Comparison of ENCODE assay signal across 1 cellular context in genomic region chr6:142706200-142706599, GRCh38.
TF ChIP-seq lines count a peak whose summit lies in the region.

No MANE protein-coding gene starts in this region.

TF ChIP-seq in GM12878, 131 proteins besides CTCF, POLR2A, EP300 and RAD21 (continued from another document):
- no peak for TF ChIP-seq BCL3 (IDR thresholded peaks at IDR 0.05; ENCODE audit: borderline replicate concordance, insufficient read depth, low read depth, low read length, poor library complexity, severe bottlenecking)
- no peak for TF ChIP-seq MAX (IDR thresholded peaks at IDR 0.05; ENCODE audit: low read depth, low read length)
- TF ChIP-seq POU2F2 (IDR thresholded peaks at IDR 0.05; ENCODE audit: borderline replicate concordance, low read depth, low read length), result no peak
- TF ChIP-seq BMI1 (IDR thresholded peaks at IDR 0.05; ENCODE audit: borderline replicate concordance), result no peak
- no peak for TF ChIP-seq RCOR1 (conservative IDR thresholded peaks at IDR 0.05; ENCODE audit: low read depth, low read length)
- no peak for TF ChIP-seq CHD1 (IDR thresholded peaks at IDR 0.05; ENCODE audit: low read depth, low read length)
- TF ChIP-seq E2F8 (IDR thresholded peaks at IDR 0.05; ENCODE audit: low read depth, partially characterized antibody), result no peak
- TF ChIP-seq HCFC1 (IDR thresholded peaks at IDR 0.05; ENCODE audit: low read length), result no peak
- no peak for TF ChIP-seq TCF3 (IDR thresholded peaks at IDR 0.05; ENCODE audit: borderline replicate concordance, insufficient read depth, low read depth, low read length)
- TF ChIP-seq YY1 (IDR thresholded peaks at IDR 0.05; ENCODE audit: low read depth, low read length), result no peak
- no peak for TF ChIP-seq EED (IDR thresholded peaks at IDR 0.05; ENCODE audit: low read depth)
